19 cellular contexts compared by ENCODE assay signal in genomic region chr13:24096659-24097058, GRCh38.
A peak's percentile ranks its signal among the peaks of the same experiment; 100 is the strongest.
DNase-seq lines count a peak whose midpoint lies in the region; ATAC-seq and TF ChIP-seq lines count a peak whose summit lies in the region.
"Had no signal": no experiment of that assay in that cellular context is flagged by ENCODE, and none has a peak within 500 bp of the region (broad histone marks: within the 10 kb centered on the region; RNA-seq: fewer than 3 reads in every experiment).

No MANE protein-coding gene starts in this region.

- peaks cover 49% of the 10 kb centered on the region for H3K4me1 ChIP-seq in neural progenitor cell
- H3K4me1 ChIP-seq: foreskin keratinocyte had no signal

- no peak overlapping the region for H3K27ac ChIP-seq in neural progenitor cell
- H3K27ac ChIP-seq: foreskin keratinocyte, hepatocyte, VCaP had no signal

- no peak overlapping the region for H3K4me2 ChIP-seq in neural progenitor cell
- H3K4me2 ChIP-seq: hepatocyte had no signal

- no peaks in the 10 kb centered on the region for H3K9me3 Mint-ChIP-seq in activated CD8-positive, alpha-beta memory T cell treated with anti-CD3 and anti-CD28 coated beads, Interleukin-2, amount 10 ng/mL, durations not matched to agents 7 days and 5 days (ENCODE audit: low read depth)
- no peaks in the 10 kb centered on the region for H3K9me3 Mint-ChIP-seq in activated naive CD8-positive, alpha-beta T cell (ENCODE audit: low read depth)
- peaks cover 23% of the 10 kb centered on the region for H3K9me3 Mint-ChIP-seq in neural progenitor cell

- no peaks in the 10 kb centered on the region for H3K36me3 Mint-ChIP-seq in activated CD8-positive, alpha-beta memory T cell treated with anti-CD3 and anti-CD28 coated beads, Interleukin-2, amount 10 ng/mL, durations not matched to agents 7 days and 5 days
- no peaks in the 10 kb centered on the region for H3K36me3 Mint-ChIP-seq in activated naive CD8-positive, alpha-beta T cell
- peaks cover 15% of the 10 kb centered on the region for H3K36me3 Mint-ChIP-seq in neural progenitor cell

- peak; percentile 10 for ATAC-seq in activated CD8-positive, alpha-beta memory T cell treated with anti-CD3 and anti-CD28 coated beads, Interleukin-2, amount 10 ng/mL, durations not matched to agents 7 days and 5 days
- ATAC-seq in HG03439 (IDR thresholded peaks at IDR 0.05; ENCODE audit: unreplicated experiment): peak; percentile 4
- no peak for ATAC-seq in activated CD4-positive, CD25-positive, alpha-beta regulatory T cell treated with anti-CD3 and anti-CD28 coated beads, Interleukin-2, amount 50 U/mL, for 24 hours
- ATAC-seq in HG03342 (IDR thresholded peaks at IDR 0.05; ENCODE audit: unreplicated experiment): no peak
- ATAC-seq: K562 had no signal

- no peak overlapping the region for H3K9ac ChIP-seq in neural progenitor cell

- DNase-seq in activated CD8-positive, alpha-beta memory T cell treated with anti-CD3 and anti-CD28 coated beads, Interleukin-2, amount 10 ng/mL, durations not matched to agents 7 days and 5 days: no peak
- DNase-seq in activated CD8-positive, alpha-beta memory T cell treated with anti-CD3 and anti-CD28 coated beads for 24 hours: no peak
- DNase-seq in neural progenitor cell (ENCODE audit: low spot score) (no peak), GM10266 (ENCODE audit: extremely low spot score) (no peak)
- DNase-seq: activated effector memory CD4-positive, alpha-beta T cell treated with Interleukin-2 at 50 U/mL for 16 hours; C1 segment of cervical spinal cord; cerebellar nuclear complex; GOT3; NCI-H1694; retina; SHP77 had no signal

- H3K4me3 ChIP-seq in neural progenitor cell: no peak overlapping the region
- H3K4me3 ChIP-seq: hepatocyte, K562 had no signal

- H3K27me3 Mint-ChIP-seq in activated CD8-positive, alpha-beta memory T cell treated with anti-CD3 and anti-CD28 coated beads, Interleukin-2, amount 10 ng/mL, durations not matched to agents 7 days and 5 days: peaks cover 20% of the 10 kb centered on the region
- peaks cover 2% of the 10 kb centered on the region for H3K27me3 Mint-ChIP-seq in activated naive CD8-positive, alpha-beta T cell
- H3K27me3 Mint-ChIP-seq in neural progenitor cell (ENCODE audit: insufficient read depth, low read depth): peaks cover 2% of the 10 kb centered on the region

- peak overlapping the region; percentile 82 for H3K27ac Mint-ChIP-seq in activated CD8-positive, alpha-beta memory T cell treated with anti-CD3 and anti-CD28 coated beads, Interleukin-2, amount 10 ng/mL, durations not matched to agents 7 days and 5 days
- peak overlapping the region; percentile 89 for H3K27ac Mint-ChIP-seq in activated naive CD8-positive, alpha-beta T cell
- peak overlapping the region; percentile 47 for H3K27ac Mint-ChIP-seq in neural progenitor cell

- no peaks in the 10 kb centered on the region for H3K79me2 ChIP-seq in neural progenitor cell (ENCODE audit: low read depth)
- H3K79me2 ChIP-seq: hepatocyte had no signal

- CTCF ChIA-PET in activated CD8-positive, alpha-beta memory T cell treated with anti-CD3 and anti-CD28 coated beads, Interleukin-2, amount 10 ng/mL, durations not matched to agents 7 days and 5 days (lab: Charles Lee): interaction anchor here (1.0 to 2.7 kb wide), 7 partner anchors 11 to 123 kb away, joined by 3 to 11 read pairs (median 4); partner anchors contain the start of gene SPATA13

- no peaks in the 10 kb centered on the region for H3K27me3 ChIP-seq in neural progenitor cell
- H3K27me3 ChIP-seq: hepatocyte had no signal

- H3K36me3 ChIP-seq in neural progenitor cell: no peaks in the 10 kb centered on the region

- TF ChIP-seq CTCF in neural progenitor cell (IDR thresholded peaks at IDR 0.05): no peak
- TF ChIP-seq CTCF in GM10266 (IDR thresholded peaks at IDR 0.05; ENCODE audit: control insufficient read depth, insufficient read depth, low read depth, missing control alignments): no peak

- no peaks in the 10 kb centered on the region for H4K20me1 ChIP-seq in neural progenitor cell (ENCODE audit: low read depth)

- H2AFZ ChIP-seq in neural progenitor cell (replicated peaks): no peak overlapping the region
- H2AFZ ChIP-seq: hepatocyte had no signal

- H3K4me1 Mint-ChIP-seq in activated CD8-positive, alpha-beta memory T cell treated with anti-CD3 and anti-CD28 coated beads, Interleukin-2, amount 10 ng/mL, durations not matched to agents 7 days and 5 days: peaks cover 22% of the 10 kb centered on the region
- H3K4me1 Mint-ChIP-seq in activated naive CD8-positive, alpha-beta T cell (ENCODE audit: low read depth): peaks cover 17% of the 10 kb centered on the region
- peaks cover 60% of the 10 kb centered on the region for H3K4me1 Mint-ChIP-seq in neural progenitor cell

- no peaks in the 10 kb centered on the region for H3K9me3 ChIP-seq in neural progenitor cell (ENCODE audit: low read depth)

- H3K4me3 Mint-ChIP-seq in activated CD8-positive, alpha-beta memory T cell treated with anti-CD3 and anti-CD28 coated beads, Interleukin-2, amount 10 ng/mL, durations not matched to agents 7 days and 5 days: no peak overlapping the region
- no peak overlapping the region for H3K4me3 Mint-ChIP-seq in activated naive CD8-positive, alpha-beta T cell
- no peak overlapping the region for H3K4me3 Mint-ChIP-seq in neural progenitor cell

- peaks cover 16% of the 10 kb centered on the region for H3F3A ChIP-seq in neural progenitor cell (ENCODE audit: low read depth)

Comparison
In these comparisons a context has a peak if more than half of its experiments do, and no peak if none do; other contexts are left out.
1. ATAC-seq: peak in activated CD8-positive, alpha-beta memory T cell treated with anti-CD3 and anti-CD28 coated beads, Interleukin-2, amount 10 ng/mL, durations not matched to agents 7 days and 5 days (single experiment) and HG03439 (single experiment); none in activated CD4-positive, CD25-positive, alpha-beta regulatory T cell treated with anti-CD3 and anti-CD28 coated beads, Interleukin-2, amount 50 U/mL, for 24 hours (0 of 2) and HG03342 (single experiment).
2. Peak in every context shown above with its lines, with median percentiles within 50 percentile points of each other: H3K27ac Mint-ChIP-seq.